ENCODE assay signal across 36 cellular contexts in genomic region chr10:133536198-133536597, GRCh38. TPM values are rescaled to one million over a fixed set of nuclear protein-coding genes. Genes with fewer than 3 reads are reported as not detected.
DNase-seq lines count a peak whose midpoint lies in the region; ATAC-seq, FAIRE-seq and TF ChIP-seq lines count a peak whose summit lies in the region.
"Had no signal": no experiment of that assay in that cellular context is flagged by ENCODE, and none has a peak within 500 bp of the region (broad histone marks: within the 10 kb centered on the region; RNA-seq: fewer than 3 reads in every experiment).

No MANE protein-coding gene starts in this region.

- no peaks in the 10 kb centered on the region for H3K4me1 ChIP-seq in HEK293 (ENCODE audit: control insufficient read depth, insufficient read depth, low read length)
- H3K4me1 ChIP-seq: A549, BE2C, Caco-2 had no signal

- H3K4me3 ChIP-seq in HEK293 (ENCODE audit: low read depth, low read length) (no peak overlapping the region), bronchial epithelial cell (ENCODE audit: low read depth, low read length) (no peak overlapping the region)
- H3K4me3 ChIP-seq: A549; BLaER1; BLaER1 treated with 17β-estradiol and CSF1 and Interleukin-3, amounts not matched to agents 10 nM and 100 nM had no signal

- H3K27me3 ChIP-seq in bronchial epithelial cell (ENCODE audit: control insufficient read depth, insufficient read depth, low read length) = no peaks in the 10 kb centered on the region
- H3K27me3 ChIP-seq: BLaER1; BLaER1 treated with 17β-estradiol and CSF1 and Interleukin-3, amounts not matched to agents 10 nM and 100 nM had no signal

- H3K9me3 ChIP-seq in HEK293 (ENCODE audit: control insufficient read depth, insufficient read depth, low read depth, low read length) = no peaks in the 10 kb centered on the region
- H3K9me3 ChIP-seq: A549, BE2C, BLaER1, Caco-2 had no signal

- no peak overlapping the region for H3K27ac ChIP-seq in HEK293 (ENCODE audit: extremely low read depth, low read depth, low read length)
- H3K27ac ChIP-seq: 22Rv1; A549; BLaER1; BLaER1 treated with 17β-estradiol and CSF1 and Interleukin-3, amounts not matched to agents 10 nM and 100 nM; C4-2B had no signal

- CTCF ChIA-PET in HEK293 (lab: Yijun Ruan, JAX) = no interaction called here

- DNase-seq in bronchial epithelial cell (ENCODE audit: low read depth) = no peak
- no peak for DNase-seq in left lobe of liver (ENCODE audit: low spot score)
- DNase-seq in ecto neural progenitor cell (ENCODE audit: low spot score) = no peak
- DNase-seq in NCI-H2227 (lab: John Stamatoyannopoulos, UW; ENCODE audit: unreplicated experiment) = no peak
- DNase-seq: 8988T; ACHN; AML-193; BE2C; C1 segment of cervical spinal cord; Caco-2; Calu3; CD4-positive, alpha-beta memory T cell; CD4-positive, alpha-beta T cell; CD4-positive, CD25-positive, alpha-beta regulatory T cell; CD8-positive, alpha-beta memory T cell; CD8-positive, alpha-beta T cell; COR-L47; DMS 273 treated with DMSO at 0.1 percent for 48 hours; DMS153; DMS53; DMS79; DMS79 treated with DMSO at 0.1 percent for 48 hours; DND-41; EL had no signal

- TF ChIP-seq CTCF in HEK293 (tag by site-specific recombination; IDR thresholded peaks at IDR 0.05) (no peak), bronchial epithelial cell (IDR thresholded peaks at IDR 0.05; ENCODE audit: insufficient read depth, low read length, severe bottlenecking) (no peak)

- peak; percentile 47 for FAIRE-seq in bronchial epithelial cell (lab: Jason Lieb, UNC)
- FAIRE-seq: A204.1, A549, D721Med had no signal

- H3K36me3 ChIP-seq in HEK293 (ENCODE audit: control insufficient read depth in 2 of 2, insufficient read depth in 1 of 2, low read length in 2 of 2) (no peaks in the 10 kb centered on the region), bronchial epithelial cell (ENCODE audit: control insufficient read depth, insufficient read depth, low read length) (no peaks in the 10 kb centered on the region)
- H3K36me3 ChIP-seq: BE2C; BLaER1; BLaER1 treated with 17β-estradiol and CSF1 and Interleukin-3, amounts not matched to agents 10 nM and 100 nM had no signal

- ATAC-seq in left lobe of liver = peak; percentile 0
- ATAC-seq in HG02870 (IDR thresholded peaks at IDR 0.05; ENCODE audit: unreplicated experiment) = no peak
- ATAC-seq: A549; CD8-positive, alpha-beta T cell had no signal

- POLR2A ChIA-PET in HEK293 (lab: Yijun Ruan, JAX) = no interaction called here

TF ChIP-seq in HEK293, 187 proteins besides CTCF, POLR2A, EP300 and RAD21:
- 0 out of 2 replicates have a peak, but pooled peaks have one; percentile 9 for TF ChIP-seq ZFHX2 (tag by site-specific recombination; conservative IDR thresholded peaks at IDR 0.05)
- TF ChIP-seq ZBTB6 (tag by site-specific recombination; IDR thresholded peaks at IDR 0.05) = no peak
- peak; percentile 55; the same call in 1 of the 2 replicates for TF ChIP-seq EGR2 (tag by site-specific recombination; IDR thresholded peaks at IDR 0.05; ENCODE audit: low read depth)
- peak; percentile 54 for TF ChIP-seq ZNF366 (tag by site-specific recombination; conservative IDR thresholded peaks at IDR 0.05)

RNA-seq across cellular contexts. Expression of gene CYP2E1, which starts 9.0 kb away (rescaled TPM):
- total RNA-seq in bronchial epithelial cell (under 0.01 and 0.26 TPM in 2 replicates), left lobe of liver (3,844 TPM)
- total RNA-seq: A172, Caco-2 had no signal

RNA-seq across cellular contexts. Expression of gene SYCE1, which starts 29.2 kb away (rescaled TPM):
- not detected in 2 replicates for total RNA-seq in bronchial epithelial cell
- total RNA-seq in left lobe of liver = 2.4 TPM
- total RNA-seq: A172, A673, B cell, Caco-2, Calu3 had no signal

Comparison
In these comparisons a context has a peak if more than half of its experiments do, and no peak if none do; other contexts are left out.
1. RNA of gene CYP2E1, which starts 9.0 kb away (total RNA-seq): 3,844 TPM in left lobe of liver (single experiment); under 0.01 to 0.26 TPM in bronchial epithelial cell; every median in the first group is over 1,000 times any median in the second.